In genomic region chr20:62362991-62363919, GRCh38 we compare ENCODE assay signal across 10 cellular contexts. TPM values are rescaled to one million over a fixed set of nuclear protein-coding genes. Genes with fewer than 3 reads are reported as not detected.
DNase-seq lines count a peak whose midpoint lies in the region; ATAC-seq and TF ChIP-seq lines count a peak whose summit lies in the region.
"Had no signal": no experiment of that assay in that cellular context is flagged by ENCODE, and none has a peak within 500 bp of the region (broad histone marks: within the 10 kb centered on the region; RNA-seq: fewer than 3 reads in every experiment).

No MANE protein-coding gene starts in this region.

- H3K36me3 ChIP-seq in iPS-15b (ENCODE audit: control insufficient read depth, insufficient read depth, low read length) (peaks cover 20% of the 10 kb centered on the region), gastrocnemius medialis (no peaks in the 10 kb centered on the region)

- no CpG with 5 or more reads among the region's 20 CpGs for WGBS in H9 (ENCODE audit: extremely low coverage, insufficient read length, low lambda C conversion rate)

- peak overlapping the region in 1 of 2 experiments; percentile 45; a peak in 1 of 5 replicates for H3K4me3 Mint-ChIP-seq in H9
- no peak overlapping the region for H3K4me3 Mint-ChIP-seq in nephron progenitor cell
- H3K4me3 Mint-ChIP-seq: activated CD4-positive, alpha-beta T cell treated with anti-CD3 and anti-CD28 coated beads for 36 hours had no signal

- DNase-seq in H9 (peak; percentile 73), gastrocnemius medialis (peak in 1 of 2 donors; percentile 11), nephron progenitor cell (no peak), iPS-NIHi7 (ENCODE audit: extremely low spot score) (no peak)
- DNase-seq: activated CD4-positive, alpha-beta T cell treated with anti-CD3 and anti-CD28 coated beads for 36 hours; EL had no signal

- H3K4me1 Mint-ChIP-seq in H9 (peaks cover 31 to 57% of the 10 kb centered on the region in 2 experiments), nephron progenitor cell (peaks cover 48% of the 10 kb centered on the region)
- H3K4me1 Mint-ChIP-seq: activated CD4-positive, alpha-beta T cell treated with anti-CD3 and anti-CD28 coated beads for 36 hours had no signal

- H3K4ac ChIP-seq in H9 (ENCODE audit: low read depth, low read length): peak overlapping the region; percentile 62; the same call in 1 of the 2 replicates

- no peaks in the 10 kb centered on the region for H3K9me3 Mint-ChIP-seq in H9
- H3K9me3 Mint-ChIP-seq in nephron progenitor cell: no peaks in the 10 kb centered on the region

- H4K91ac ChIP-seq in H9 (ENCODE audit: insufficient read length, low read depth, low read length): peak overlapping the region; percentile 85

- peaks cover 10% of the 10 kb centered on the region; the same call in 1 of the 2 replicates for H3K79me2 ChIP-seq in H9 (ENCODE audit: insufficient read depth, low read length)

- H3K56ac ChIP-seq in H9 (ENCODE audit: insufficient read length, low read depth, low read length): no peak overlapping the region

- H3K79me1 ChIP-seq in H9 (ENCODE audit: insufficient read depth, low read depth, low read length, poor library complexity, severe bottlenecking): peaks cover 3% of the 10 kb centered on the region

- H3K36me3 Mint-ChIP-seq in H9 (ENCODE audit: insufficient read depth in 1 of 3, low read depth in 3 of 3) (peaks cover 0 to 4% (median 2%) of the 10 kb centered on the region in 3 experiments; a peak in 4 of 7 replicates), nephron progenitor cell (ENCODE audit: low read depth) (no peaks in the 10 kb centered on the region)

- no peak overlapping the region for H2BK120ac ChIP-seq in H9 (ENCODE audit: low read depth, low read length, poor library complexity, severe bottlenecking)

- H2AK5ac ChIP-seq in H9 (ENCODE audit: insufficient read length, low read length): peak overlapping the region; percentile 44

- H3K9me3 ChIP-seq in H9 (ENCODE audit: control insufficient read depth, low read depth, low read length) (no peaks in the 10 kb centered on the region), iPS-15b (ENCODE audit: control insufficient read depth, insufficient read depth, low read length) (no peaks in the 10 kb centered on the region), gastrocnemius medialis (no peaks in the 10 kb centered on the region)

- H2AFZ ChIP-seq in H9 (ENCODE audit: low read length): no peak overlapping the region

- H3T11ph ChIP-seq in H9 (ENCODE audit: low read length): no peak overlapping the region

- H3K4me1 ChIP-seq in H9 (ENCODE audit: insufficient read depth, low read length) (peaks cover 5% of the 10 kb centered on the region; the same call in 1 of the 2 replicates), iPS-15b (ENCODE audit: control insufficient read depth, insufficient read depth, low read length) (peaks cover 11% of the 10 kb centered on the region), gastrocnemius medialis (peaks cover 50 to 60% of the 10 kb centered on the region in 2 donors)

- H3K27me3 ChIP-seq in H9 (ENCODE audit: insufficient read depth, low read length) (no peaks in the 10 kb centered on the region), iPS-15b (ENCODE audit: control insufficient read depth, insufficient read depth, low read length) (no peaks in the 10 kb centered on the region), gastrocnemius medialis (no peaks in the 10 kb centered on the region)

- no peak overlapping the region for H3K4me2 ChIP-seq in H9 (ENCODE audit: insufficient read depth, insufficient read length, low read length)

- TF ChIP-seq POLR2A in gastrocnemius medialis (IDR thresholded peaks at IDR 0.05): no peak

- H2BK20ac ChIP-seq in H9 (ENCODE audit: low read depth, low read length, poor library complexity, severe bottlenecking): no peak overlapping the region

- peaks cover 15% of the 10 kb centered on the region for H3K23me2 ChIP-seq in H9 (ENCODE audit: insufficient read length, low read depth, low read length, poor library complexity, severe bottlenecking)

- no peak overlapping the region for H2BK15ac ChIP-seq in H9 (ENCODE audit: low read depth, low read length)

- peak overlapping the region; percentile 96 to 98 (median 97); a peak in 6 of 7 replicates for H3K27ac Mint-ChIP-seq in H9
- no peak overlapping the region for H3K27ac Mint-ChIP-seq in nephron progenitor cell
- H3K27ac Mint-ChIP-seq: activated CD4-positive, alpha-beta T cell treated with anti-CD3 and anti-CD28 coated beads for 36 hours had no signal

- TF ChIP-seq CTCF in H9 (conservative IDR thresholded peaks at IDR 0.05) (peak; percentile 45; the same call in 2 of the 3 replicates), gastrocnemius medialis (IDR thresholded peaks at IDR 0.05 in 4 of 5, conservative IDR thresholded peaks at IDR 0.05 in 1 of 5) (peak in 1 of 5 experiments; percentile 8), nephron progenitor cell (IDR thresholded peaks at IDR 0.05) (no peak)

- H4K5ac ChIP-seq in H9 (ENCODE audit: insufficient read length, low read depth, low read length): no peak overlapping the region

- peak overlapping the region; percentile 78 for H2BK12ac ChIP-seq in H9 (ENCODE audit: insufficient read length, low read depth, low read length)

- H4K8ac ChIP-seq in H9 (replicated peaks; ENCODE audit: insufficient read length, low read depth, low read length): no peak overlapping the region

- H3K9ac ChIP-seq in H9 (ENCODE audit: extremely low read depth, insufficient read length, low read length) (no peak overlapping the region), iPS-15b (ENCODE audit: low read depth, low read length) (peak overlapping the region; percentile 76)

- no peak overlapping the region for H2BK5ac ChIP-seq in H9 (ENCODE audit: insufficient read length, low read length)

- H3K18ac ChIP-seq in H9 (ENCODE audit: insufficient read length, low read depth, low read length): peak overlapping the region; percentile 73

- no peak overlapping the region for H3K23ac ChIP-seq in H9 (ENCODE audit: insufficient read length, low read depth, low read length)

- no peak overlapping the region for H3K14ac ChIP-seq in H9 (ENCODE audit: insufficient read depth, low read length)

- H3K27me3 Mint-ChIP-seq in H9 (ENCODE audit: low read depth) (no peaks in the 10 kb centered on the region), nephron progenitor cell (ENCODE audit: low read depth, poor library complexity) (no peaks in the 10 kb centered on the region)

- intact Hi-C loops in gastrocnemius medialis (cut with DNase I; ENCODE audit: low total_unique reads): no loop called here

- H3K4me3 ChIP-seq in iPS-15b (ENCODE audit: low read depth, low read length) (no peak overlapping the region), gastrocnemius medialis (peak overlapping the region in 1 of 4 donors; percentile 63)

- no peaks in the 10 kb centered on the region for H4K20me1 ChIP-seq in H9 (ENCODE audit: control insufficient read depth, insufficient read depth, insufficient read length)

- H3K27ac ChIP-seq in H9 (ENCODE audit: insufficient read length, low read depth, low read length) (peak overlapping the region; percentile 10), angular gyrus (ENCODE audit: low read depth, low read length) (peak overlapping the region; percentile 22), gastrocnemius medialis (peak overlapping the region; percentile 87 to 90 (median 90))

- no peak for ATAC-seq in gastrocnemius medialis
- no peak for ATAC-seq in GM21367 (IDR thresholded peaks at IDR 0.05; ENCODE audit: unreplicated experiment)
- ATAC-seq in GM18498 (IDR thresholded peaks at IDR 0.05; ENCODE audit: unreplicated experiment): no peak
- ATAC-seq: activated CD4-positive, alpha-beta T cell treated with anti-CD3 and anti-CD28 coated beads for 36 hours had no signal

- in situ Hi-C loops in gastrocnemius medialis (cut with MboI; ENCODE audit: low sequenced_read_pairs in 4 of 4): no loop called here

RNA-seq across cellular contexts. Expression of gene LAMA5, which starts 3.9 kb away (rescaled TPM):
- total RNA-seq in H9 (2021): 200 and 201 TPM in 2 replicates
- 10 to 100 TPM; 13.0 to 35.8 (median 22.7) TPM for total RNA-seq in gastrocnemius medialis

RNA-seq across cellular contexts. Expression of gene RPS21, which starts 23.6 kb away (rescaled TPM):
- total RNA-seq in H9 (2021) (1,715 and 1,736 TPM in 2 replicates), gastrocnemius medialis (1,000 to 10,000 TPM; 1,167 to 4,037 (median 2,295) TPM)

RNA-seq across cellular contexts. Expression of gene CABLES2, which starts 43.8 kb away (rescaled TPM):
- total RNA-seq in H9 (2021) (10.8 and 11.0 TPM in 2 replicates), gastrocnemius medialis (1 to 10 TPM; 3.6 to 9.3 (median 4.2) TPM)

Comparison
In these comparisons a context has a peak if more than half of its experiments do, and no peak if none do; other contexts are left out.
1. H3K27ac ChIP-seq: peak in every context shown above with its lines; median percentile 90 in gastrocnemius medialis; 22 in angular gyrus; 10 in H9.